25 cellular contexts compared by ENCODE assay signal in genomic region chr11:126653040-126653439, GRCh38.
"Had no signal": no experiment of that assay in that cellular context is flagged by ENCODE, and none has a peak within 500 bp of the region (broad histone marks: within the 10 kb centered on the region; RNA-seq: fewer than 3 reads in every experiment).

No MANE protein-coding gene starts in this region.

- H3K4me1 Mint-ChIP-seq: naive thymus-derived CD8-positive, alpha-beta T cell; stimulated activated effector memory CD8-positive, alpha-beta T cell treated with anti-CD3 and anti-CD28 coated beads, Interleukin-12 subunit alpha, Interleukin-12 subunit beta, amount 100 ng/mL, for 72 hours had no signal

- DNase-seq: hippocampal formation; kidney glomerular epithelial cell; left cardiac atrium; left lung; lower lobe of right lung; mammary epithelial cell; mesenchymal stem cell; naive thymus-derived CD8-positive, alpha-beta T cell; nucleus accumbens; pancreas; retina; right cardiac atrium; stimulated activated CD4-positive, alpha-beta T cell treated with anti-CD3 and anti-CD28 coated beads, Interleukin-12 subunit alpha, Interleukin-12 subunit beta, amount 100 ng/mL, for 4 hours; stimulated activated CD4-positive, alpha-beta T cell treated with anti-CD3 and anti-CD28 coated beads, Interleukin-15, amount 100 ng/mL, for 24 hours; stimulated activated CD4-positive, alpha-beta T cell treated with anti-CD3 and anti-CD28 coated beads, Interleukin-4, amount 100 ng/mL, for 24 hours; stimulated activated naive CD4-positive, alpha-beta T cell; uterus had no signal

- H3K9me3 ChIP-seq: left lung, lower lobe of right lung, pancreas, prostate gland, tibial nerve, uterus had no signal

- ATAC-seq: left cardiac atrium; left lung; lower lobe of right lung; naive thymus-derived CD8-positive, alpha-beta T cell; pancreas; right cardiac atrium; sciatic nerve; stimulated activated effector memory CD8-positive, alpha-beta T cell treated with anti-CD3 and anti-CD28 coated beads, Interleukin-12 subunit alpha, Interleukin-12 subunit beta, amount 100 ng/mL, for 72 hours had no signal

- H3K36me3 ChIP-seq: left lung, lower lobe of right lung, pancreas, prostate gland, tibial nerve, uterus had no signal

- H3K4me3 Mint-ChIP-seq: naive thymus-derived CD8-positive, alpha-beta T cell; nephron; stimulated activated effector memory CD8-positive, alpha-beta T cell treated with anti-CD3 and anti-CD28 coated beads, Interleukin-12 subunit alpha, Interleukin-12 subunit beta, amount 100 ng/mL, for 72 hours; stimulated activated naive CD8-positive, alpha-beta T cell treated with anti-CD3 and anti-CD28 coated beads, Interleukin-15, Interleukin-2, amounts not matched to agents 100 ng/mL and 50 ng/mL, for 24 hours; type B pancreatic cell had no signal

- H3K9me3 Mint-ChIP-seq: nephron; stimulated activated effector memory CD8-positive, alpha-beta T cell treated with anti-CD3 and anti-CD28 coated beads, Interleukin-12 subunit alpha, Interleukin-12 subunit beta, amount 100 ng/mL, for 72 hours; stimulated activated naive CD8-positive, alpha-beta T cell treated with anti-CD3 and anti-CD28 coated beads, Interleukin-15, Interleukin-2, amounts not matched to agents 100 ng/mL and 50 ng/mL, for 24 hours had no signal

- H3K27ac ChIP-seq: left lung, lower lobe of right lung, pancreas, prostate gland, skin epidermis, tibial nerve, uterus had no signal

- H3K27me3 ChIP-seq: pancreas, tibial nerve, uterus had no signal

- H3K4me3 ChIP-seq: left lung, lower lobe of right lung, pancreas, prostate gland, skin epidermis, tibial nerve, uterus had no signal

- H3K27ac Mint-ChIP-seq: naive thymus-derived CD8-positive, alpha-beta T cell; nephron; stimulated activated effector memory CD8-positive, alpha-beta T cell treated with anti-CD3 and anti-CD28 coated beads, Interleukin-12 subunit alpha, Interleukin-12 subunit beta, amount 100 ng/mL, for 72 hours; stimulated activated naive CD8-positive, alpha-beta T cell treated with anti-CD3 and anti-CD28 coated beads, Interleukin-15, Interleukin-2, amounts not matched to agents 100 ng/mL and 50 ng/mL, for 24 hours; type B pancreatic cell had no signal

- H3K36me3 Mint-ChIP-seq: naive thymus-derived CD8-positive, alpha-beta T cell; stimulated activated effector memory CD8-positive, alpha-beta T cell treated with anti-CD3 and anti-CD28 coated beads, Interleukin-12 subunit alpha, Interleukin-12 subunit beta, amount 100 ng/mL, for 72 hours; type B pancreatic cell had no signal

- H3K4me1 ChIP-seq: left lung, lower lobe of right lung, pancreas, prostate gland, uterus had no signal
